ENCODE assay signal across 27 cellular contexts in the genomic region with DNA sequence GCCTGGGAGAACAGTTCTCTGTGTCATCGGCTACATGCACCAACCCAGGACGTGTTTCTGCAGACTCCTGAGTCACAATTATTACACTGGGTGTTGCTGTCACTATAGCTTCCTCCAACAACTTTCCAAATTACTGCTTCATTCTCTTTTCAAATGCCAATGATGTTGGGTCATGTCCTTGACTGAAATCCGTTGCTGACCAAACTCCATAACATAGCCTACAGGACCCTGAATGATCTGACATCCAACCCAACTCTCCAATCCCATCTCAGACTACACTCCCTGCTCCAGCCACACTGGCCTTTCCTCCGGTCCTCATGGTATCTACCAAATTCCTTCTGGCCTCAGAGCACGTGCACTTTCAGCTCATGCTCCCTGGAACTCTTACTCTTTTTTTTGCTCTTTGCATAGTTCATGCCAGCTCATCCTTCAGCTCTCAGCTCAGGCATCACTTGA.
A peak's percentile ranks its signal among the peaks of the same experiment; 100 is the strongest.
DNase-seq lines count a peak whose midpoint lies in the region; TF ChIP-seq lines count a peak whose summit lies in the region.
"Had no signal": no experiment of that assay in that cellular context is flagged by ENCODE, and none has a peak within 500 bp of the region (broad histone marks: within the 10 kb centered on the region; RNA-seq: fewer than 3 reads in every experiment).

No MANE protein-coding gene starts in this region.

- no peak overlapping the region for H3K4me3 ChIP-seq in breast epithelium
- no peak overlapping the region for H3K4me3 ChIP-seq in SJSA1
- H3K4me3 ChIP-seq in fibroblast of the aortic adventitia (ENCODE audit: low read depth, low read length), result no peak overlapping the region
- H3K4me3 ChIP-seq in vagina, result no peak overlapping the region
- H3K4me3 ChIP-seq: cardiac muscle cell, dorsolateral prefrontal cortex, PC-9, prostate gland, suprapubic skin had no signal

- H3K27ac Mint-ChIP-seq in MCF 10A (ENCODE audit: low read depth, unreplicated experiment), result peak overlapping the region; percentile 96
- H3K27ac Mint-ChIP-seq: activated naive CD8-positive, alpha-beta T cell treated with anti-CD3 and anti-CD28 coated beads, Interleukin-2, amount 10 ng/mL, durations not matched to agents 7 days and 5 days; activated T-helper 1 cell treated with anti-CD3 and anti-CD28 coated beads, Interleukin-12 subunit alpha, Interleukin-12 subunit beta, Interleukin-2, Interleukin-4 antibody, amounts not matched to agents 30 ng/mL and 10 ng/mL and 1 ng/mL, durations not matched to agents 14 hours and 24 hours and 36 hours; CD14-positive monocyte had no signal

- H3K27me3 ChIP-seq in breast epithelium, result no peaks in the 10 kb centered on the region
- H3K27me3 ChIP-seq in SJSA1 (replicated peaks), result no peaks in the 10 kb centered on the region
- no peaks in the 10 kb centered on the region for H3K27me3 ChIP-seq in vagina
- H3K27me3 ChIP-seq: cardiac muscle cell, dorsolateral prefrontal cortex, suprapubic skin had no signal

- POLR2A ChIA-PET in MCF 10A (lab: Yijun Ruan, JAX), result interaction anchor here (0.6 to 1.6 kb wide), 4 partner anchors 10 to 109 kb away, joined by 3 to 6 read pairs (median 4); a partner anchor contains a TSS

- no peak overlapping the region for H3K4me3 Mint-ChIP-seq in MCF 10A (ENCODE audit: unreplicated experiment)
- H3K4me3 Mint-ChIP-seq: activated naive CD8-positive, alpha-beta T cell treated with anti-CD3 and anti-CD28 coated beads, Interleukin-2, amount 10 ng/mL, durations not matched to agents 7 days and 5 days; activated T-helper 1 cell treated with anti-CD3 and anti-CD28 coated beads, Interleukin-12 subunit alpha, Interleukin-12 subunit beta, Interleukin-2, Interleukin-4 antibody, amounts not matched to agents 30 ng/mL and 10 ng/mL and 1 ng/mL, durations not matched to agents 14 hours and 24 hours and 36 hours; CD14-positive monocyte; nephron progenitor cell had no signal

- TF ChIP-seq POLR2A in breast epithelium (IDR thresholded peaks at IDR 0.05), result no peak
- TF ChIP-seq POLR2A in vagina (IDR thresholded peaks at IDR 0.05), result no peak

- intact Hi-C loops in MCF 10A (cut with micrococcal nuclease), result loop anchor here (2.0 kb wide), 1 partner anchor 78 kb away; no protein-coding TSS in a partner anchor
- intact Hi-C loops in breast epithelium (cut with DNase I; ENCODE audit: low total_unique reads), result no loop called here
- intact Hi-C loops in vagina (cut with DNase I), result no loop called here

- TF ChIP-seq CTCF in MCF 10A (IDR thresholded peaks at IDR 0.05; ENCODE audit: unreplicated experiment), result no peak
- TF ChIP-seq CTCF in breast epithelium (IDR thresholded peaks at IDR 0.05), result no peak
- no peak for TF ChIP-seq CTCF in fibroblast of the aortic adventitia (IDR thresholded peaks at IDR 0.05; ENCODE audit: insufficient read depth, low read length)
- no peak for TF ChIP-seq CTCF in vagina (IDR thresholded peaks at IDR 0.05)

- H3K4me1 ChIP-seq in breast epithelium (no peaks in the 10 kb centered on the region), SJSA1 (replicated peaks) (peaks cover 31% of the 10 kb centered on the region), vagina (no peaks in the 10 kb centered on the region)
- H3K4me1 ChIP-seq: prostate gland, suprapubic skin had no signal

- peaks cover 6% of the 10 kb centered on the region for H3K36me3 Mint-ChIP-seq in MCF 10A (ENCODE audit: insufficient read depth, unreplicated experiment)
- H3K36me3 Mint-ChIP-seq: activated naive CD8-positive, alpha-beta T cell treated with anti-CD3 and anti-CD28 coated beads, Interleukin-2, amount 10 ng/mL, durations not matched to agents 7 days and 5 days; CD14-positive monocyte had no signal

- no TSS peak for BruUV-seq in MCF 10A (replicated peaks; lab: Mats Ljungman, UMichigan)

- H3K27me3 Mint-ChIP-seq in MCF 10A (ENCODE audit: insufficient read depth, unreplicated experiment), result no peaks in the 10 kb centered on the region
- H3K27me3 Mint-ChIP-seq: activated naive CD8-positive, alpha-beta T cell treated with anti-CD3 and anti-CD28 coated beads, Interleukin-2, amount 10 ng/mL, durations not matched to agents 7 days and 5 days had no signal

- no peaks in the 10 kb centered on the region for H3K9me3 ChIP-seq in breast epithelium
- H3K9me3 ChIP-seq in SJSA1 (replicated peaks), result no peaks in the 10 kb centered on the region
- H3K9me3 ChIP-seq in vagina, result no peaks in the 10 kb centered on the region
- H3K9me3 ChIP-seq: prostate gland, SK-N-SH, suprapubic skin had no signal

- no peaks in the 10 kb centered on the region for H3K36me3 ChIP-seq in breast epithelium
- H3K36me3 ChIP-seq in SJSA1, result no peaks in the 10 kb centered on the region
- H3K36me3 ChIP-seq in vagina, result no peaks in the 10 kb centered on the region
- H3K36me3 ChIP-seq: cardiac muscle cell, prostate gland, suprapubic skin had no signal

- H3K27ac ChIP-seq in breast epithelium (no peak overlapping the region), SJSA1 (peak overlapping the region; percentile 66), vagina (no peak overlapping the region)
- H3K27ac ChIP-seq: 22Rv1, cardiac muscle cell, dorsolateral prefrontal cortex, KMS-11, PC-9, prostate gland, suprapubic skin had no signal

- DNase-seq in MCF 10A (ENCODE audit: unreplicated experiment) (peak; percentile 27), breast epithelium (ENCODE audit: low spot score in 2 of 2) (no peak), SJSA1 (ENCODE audit: low read depth in 1 of 2, low spot score in 2 of 2) (peak; percentile 29 to 38), fibroblast of the aortic adventitia (ENCODE audit: low read depth) (peak; percentile 6), NCI-H82 (lab: John Stamatoyannopoulos, UW) (no peak), DMS 273 (lab: John Stamatoyannopoulos, UW; ENCODE audit: unreplicated experiment) (no peak), vagina (ENCODE audit: extremely low spot score in 2 of 2) (no peak), NCI-H2171 treated with DMSO at 0.1 percent for 48 hours (lab: John Stamatoyannopoulos, UW) (no peak)
- DNase-seq: activated CD4-positive, CD25-positive, alpha-beta regulatory T cell treated with anti-CD3 and anti-CD28 coated beads, Interleukin-2, amount 50 U/mL, for 72 hours; activated naive CD8-positive, alpha-beta T cell treated with anti-CD3 and anti-CD28 coated beads, Interleukin-2, amount 10 ng/mL, durations not matched to agents 7 days and 5 days; dorsolateral prefrontal cortex; erythroblast; NCI-H2171; NCI-H774; nephron progenitor cell; PC-9; SK-N-SH; small intestine; stimulated activated CD8-positive, alpha-beta memory T cell treated with anti-CD3 and anti-CD28 coated beads, Interleukin-4, amount 100 ng/mL, for 48 hours; T1000 had no signal

- peaks cover 43% of the 10 kb centered on the region for H3K4me1 Mint-ChIP-seq in MCF 10A (ENCODE audit: insufficient read depth, unreplicated experiment)
- H3K4me1 Mint-ChIP-seq: activated naive CD8-positive, alpha-beta T cell treated with anti-CD3 and anti-CD28 coated beads, Interleukin-2, amount 10 ng/mL, durations not matched to agents 7 days and 5 days; CD14-positive monocyte had no signal

- CTCF ChIA-PET in MCF 10A (lab: Yijun Ruan, JAX), result interaction anchor here (0.6 to 0.8 kb wide), 3 partner anchors 82 to 1212 kb away, joined by 3 read pairs; no protein-coding TSS in a partner anchor

- peaks cover 5% of the 10 kb centered on the region for H3K9me3 Mint-ChIP-seq in MCF 10A (ENCODE audit: unreplicated experiment)
- H3K9me3 Mint-ChIP-seq: activated naive CD8-positive, alpha-beta T cell treated with anti-CD3 and anti-CD28 coated beads, Interleukin-2, amount 10 ng/mL, durations not matched to agents 7 days and 5 days; activated T-helper 1 cell treated with anti-CD3 and anti-CD28 coated beads, Interleukin-12 subunit alpha, Interleukin-12 subunit beta, Interleukin-2, Interleukin-4 antibody, amounts not matched to agents 30 ng/mL and 10 ng/mL and 1 ng/mL, durations not matched to agents 14 hours and 24 hours and 36 hours; nephron progenitor cell had no signal

Comparison
In these comparisons a context has a peak if more than half of its experiments do, and no peak if none do; other contexts are left out.
1. DNase-seq: peak in MCF 10A (single experiment), SJSA1 (2 of 2) and fibroblast of the aortic adventitia (single experiment); none in breast epithelium (0 of 2), NCI-H82 (single experiment), DMS 273 (single experiment), vagina (0 of 2) and NCI-H2171 treated with DMSO at 0.1 percent for 48 hours (single experiment).